In genomic region chr14:62696261-62696968, GRCh38 we compare ENCODE assay signal across 2 cellular contexts.
TF ChIP-seq lines count a peak whose summit lies in the region.

No MANE protein-coding gene starts in this region.

TF ChIP-seq in H1, 55 proteins besides CTCF, POLR2A, EP300 and RAD21 (continues in another document):
- TF ChIP-seq SUZ12 (IDR thresholded peaks at IDR 0.05; ENCODE audit: low read length) (no peak), USF2 (IDR thresholded peaks at IDR 0.05; ENCODE audit: low read length) (no peak), SP4 (IDR thresholded peaks at IDR 0.05; ENCODE audit: low read length) (no peak), GTF2F1 (IDR thresholded peaks at IDR 0.05; ENCODE audit: borderline replicate concordance, low read depth, low read length) (no peak), SRF (IDR thresholded peaks at IDR 0.05; ENCODE audit: low read depth, low read length) (no peak), PHF8 (conservative IDR thresholded peaks at IDR 0.05; ENCODE audit: low read depth, low read length) (no peak), GABPA (IDR thresholded peaks at IDR 0.05; ENCODE audit: borderline replicate concordance, insufficient read depth, low read length) (no peak), NRF1 (IDR thresholded peaks at IDR 0.05; ENCODE audit: low read depth, low read length) (no peak), KDM5A (IDR thresholded peaks at IDR 0.05; ENCODE audit: low read length) (no peak), RBBP5 (IDR thresholded peaks at IDR 0.05; ENCODE audit: borderline replicate concordance, low read depth, low read length) (no peak), BACH1 (IDR thresholded peaks at IDR 0.05; ENCODE audit: low read length) (no peak), CBX5 (IDR thresholded peaks at IDR 0.05; ENCODE audit: low read depth, low read length) (no peak)
- TF ChIP-seq, protein P1, sequence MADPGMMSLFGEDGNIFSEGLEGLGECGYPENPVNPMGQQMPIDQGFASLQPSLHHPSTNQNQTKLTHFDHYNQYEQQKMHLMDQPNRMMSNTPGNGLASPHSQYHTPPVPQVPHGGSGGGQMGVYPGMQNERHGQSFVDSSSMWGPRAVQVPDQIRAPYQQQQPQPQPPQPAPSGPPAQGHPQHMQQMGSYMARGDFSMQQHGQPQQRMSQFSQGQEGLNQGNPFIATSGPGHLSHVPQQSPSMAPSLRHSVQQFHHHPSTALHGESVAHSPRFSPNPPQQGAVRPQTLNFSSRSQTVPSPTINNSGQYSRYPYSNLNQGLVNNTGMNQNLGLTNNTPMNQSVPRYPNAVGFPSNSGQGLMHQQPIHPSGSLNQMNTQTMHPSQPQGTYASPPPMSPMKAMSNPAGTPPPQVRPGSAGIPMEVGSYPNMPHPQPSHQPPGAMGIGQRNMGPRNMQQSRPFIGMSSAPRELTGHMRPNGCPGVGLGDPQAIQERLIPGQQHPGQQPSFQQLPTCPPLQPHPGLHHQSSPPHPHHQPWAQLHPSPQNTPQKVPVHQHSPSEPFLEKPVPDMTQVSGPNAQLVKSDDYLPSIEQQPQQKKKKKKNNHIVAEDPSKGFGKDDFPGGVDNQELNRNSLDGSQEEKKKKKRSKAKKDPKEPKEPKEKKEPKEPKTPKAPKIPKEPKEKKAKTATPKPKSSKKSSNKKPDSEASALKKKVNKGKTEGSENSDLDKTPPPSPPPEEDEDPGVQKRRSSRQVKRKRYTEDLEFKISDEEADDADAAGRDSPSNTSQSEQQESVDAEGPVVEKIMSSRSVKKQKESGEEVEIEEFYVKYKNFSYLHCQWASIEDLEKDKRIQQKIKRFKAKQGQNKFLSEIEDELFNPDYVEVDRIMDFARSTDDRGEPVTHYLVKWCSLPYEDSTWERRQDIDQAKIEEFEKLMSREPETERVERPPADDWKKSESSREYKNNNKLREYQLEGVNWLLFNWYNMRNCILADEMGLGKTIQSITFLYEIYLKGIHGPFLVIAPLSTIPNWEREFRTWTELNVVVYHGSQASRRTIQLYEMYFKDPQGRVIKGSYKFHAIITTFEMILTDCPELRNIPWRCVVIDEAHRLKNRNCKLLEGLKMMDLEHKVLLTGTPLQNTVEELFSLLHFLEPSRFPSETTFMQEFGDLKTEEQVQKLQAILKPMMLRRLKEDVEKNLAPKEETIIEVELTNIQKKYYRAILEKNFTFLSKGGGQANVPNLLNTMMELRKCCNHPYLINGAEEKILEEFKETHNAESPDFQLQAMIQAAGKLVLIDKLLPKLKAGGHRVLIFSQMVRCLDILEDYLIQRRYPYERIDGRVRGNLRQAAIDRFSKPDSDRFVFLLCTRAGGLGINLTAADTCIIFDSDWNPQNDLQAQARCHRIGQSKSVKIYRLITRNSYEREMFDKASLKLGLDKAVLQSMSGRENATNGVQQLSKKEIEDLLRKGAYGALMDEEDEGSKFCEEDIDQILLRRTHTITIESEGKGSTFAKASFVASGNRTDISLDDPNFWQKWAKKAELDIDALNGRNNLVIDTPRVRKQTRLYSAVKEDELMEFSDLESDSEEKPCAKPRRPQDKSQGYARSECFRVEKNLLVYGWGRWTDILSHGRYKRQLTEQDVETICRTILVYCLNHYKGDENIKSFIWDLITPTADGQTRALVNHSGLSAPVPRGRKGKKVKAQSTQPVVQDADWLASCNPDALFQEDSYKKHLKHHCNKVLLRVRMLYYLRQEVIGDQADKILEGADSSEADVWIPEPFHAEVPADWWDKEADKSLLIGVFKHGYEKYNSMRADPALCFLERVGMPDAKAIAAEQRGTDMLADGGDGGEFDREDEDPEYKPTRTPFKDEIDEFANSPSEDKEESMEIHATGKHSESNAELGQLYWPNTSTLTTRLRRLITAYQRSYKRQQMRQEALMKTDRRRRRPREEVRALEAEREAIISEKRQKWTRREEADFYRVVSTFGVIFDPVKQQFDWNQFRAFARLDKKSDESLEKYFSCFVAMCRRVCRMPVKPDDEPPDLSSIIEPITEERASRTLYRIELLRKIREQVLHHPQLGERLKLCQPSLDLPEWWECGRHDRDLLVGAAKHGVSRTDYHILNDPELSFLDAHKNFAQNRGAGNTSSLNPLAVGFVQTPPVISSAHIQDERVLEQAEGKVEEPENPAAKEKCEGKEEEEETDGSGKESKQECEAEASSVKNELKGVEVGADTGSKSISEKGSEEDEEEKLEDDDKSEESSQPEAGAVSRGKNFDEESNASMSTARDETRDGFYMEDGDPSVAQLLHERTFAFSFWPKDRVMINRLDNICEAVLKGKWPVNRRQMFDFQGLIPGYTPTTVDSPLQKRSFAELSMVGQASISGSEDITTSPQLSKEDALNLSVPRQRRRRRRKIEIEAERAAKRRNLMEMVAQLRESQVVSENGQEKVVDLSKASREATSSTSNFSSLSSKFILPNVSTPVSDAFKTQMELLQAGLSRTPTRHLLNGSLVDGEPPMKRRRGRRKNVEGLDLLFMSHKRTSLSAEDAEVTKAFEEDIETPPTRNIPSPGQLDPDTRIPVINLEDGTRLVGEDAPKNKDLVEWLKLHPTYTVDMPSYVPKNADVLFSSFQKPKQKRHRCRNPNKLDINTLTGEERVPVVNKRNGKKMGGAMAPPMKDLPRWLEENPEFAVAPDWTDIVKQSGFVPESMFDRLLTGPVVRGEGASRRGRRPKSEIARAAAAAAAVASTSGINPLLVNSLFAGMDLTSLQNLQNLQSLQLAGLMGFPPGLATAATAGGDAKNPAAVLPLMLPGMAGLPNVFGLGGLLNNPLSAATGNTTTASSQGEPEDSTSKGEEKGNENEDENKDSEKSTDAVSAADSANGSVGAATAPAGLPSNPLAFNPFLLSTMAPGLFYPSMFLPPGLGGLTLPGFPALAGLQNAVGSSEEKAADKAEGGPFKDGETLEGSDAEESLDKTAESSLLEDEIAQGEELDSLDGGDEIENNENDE (IDR thresholded peaks at IDR 0.05; ENCODE audit: insufficient replicate concordance, low read length) = peak; percentile 70
- TF ChIP-seq, protein P2, sequence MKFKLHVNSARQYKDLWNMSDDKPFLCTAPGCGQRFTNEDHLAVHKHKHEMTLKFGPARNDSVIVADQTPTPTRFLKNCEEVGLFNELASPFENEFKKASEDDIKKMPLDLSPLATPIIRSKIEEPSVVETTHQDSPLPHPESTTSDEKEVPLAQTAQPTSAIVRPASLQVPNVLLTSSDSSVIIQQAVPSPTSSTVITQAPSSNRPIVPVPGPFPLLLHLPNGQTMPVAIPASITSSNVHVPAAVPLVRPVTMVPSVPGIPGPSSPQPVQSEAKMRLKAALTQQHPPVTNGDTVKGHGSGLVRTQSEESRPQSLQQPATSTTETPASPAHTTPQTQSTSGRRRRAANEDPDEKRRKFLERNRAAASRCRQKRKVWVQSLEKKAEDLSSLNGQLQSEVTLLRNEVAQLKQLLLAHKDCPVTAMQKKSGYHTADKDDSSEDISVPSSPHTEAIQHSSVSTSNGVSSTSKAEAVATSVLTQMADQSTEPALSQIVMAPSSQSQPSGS (IDR thresholded peaks at IDR 0.05; ENCODE audit: low read length) = no peak

TF ChIP-seq in HepG2, 621 proteins besides CTCF, POLR2A, EP300 and RAD21 (continues in another document):
- TF ChIP-seq ZNF597 (CRISPR knock-in tag; IDR thresholded peaks at IDR 0.05) = no peak
- 0 out of 2 replicates have a peak, but pooled peaks have one; percentile 29 for TF ChIP-seq SIX1 (CRISPR knock-in tag; IDR thresholded peaks at IDR 0.05; ENCODE audit: borderline replicate concordance)
- TF ChIP-seq NR2F6 (IDR thresholded peaks at IDR 0.05) = peak; percentile 58
- peak; percentile 66 for TF ChIP-seq NR2F6 (CRISPR knock-in tag; IDR thresholded peaks at IDR 0.05)
- peak; percentile 29; the same call in 1 of the 2 replicates for TF ChIP-seq FOXA3 (CRISPR knock-in tag; IDR thresholded peaks at IDR 0.05)
- TF ChIP-seq RARA (CRISPR knock-in tag; IDR thresholded peaks at IDR 0.05) = no peak
- TF ChIP-seq CEBPG (CRISPR knock-in tag; IDR thresholded peaks at IDR 0.05) = peak; percentile 38; the same call in 1 of the 2 replicates
- TF ChIP-seq DNMT1 (CRISPR knock-in tag; IDR thresholded peaks at IDR 0.05) = no peak
- 0 out of 2 replicates have a peak, but pooled peaks have one; percentile 34 for TF ChIP-seq ZNF644 (CRISPR knock-in tag; IDR thresholded peaks at IDR 0.05; ENCODE audit: low read depth)
- no peak for TF ChIP-seq HMGA1 (CRISPR knock-in tag; conservative IDR thresholded peaks at IDR 0.05)
- TF ChIP-seq PTBP1 (IDR thresholded peaks at IDR 0.05; ENCODE audit: low read depth, low read length, poor library complexity, severe bottlenecking) = no peak
- TF ChIP-seq NFIC (IDR thresholded peaks at IDR 0.05; ENCODE audit: low read length) = 0 out of 2 replicates have a peak, but pooled peaks have one; percentile 20
- TF ChIP-seq DRAP1 (CRISPR knock-in tag; IDR thresholded peaks at IDR 0.05) = no peak
- TF ChIP-seq BCL6 (CRISPR knock-in tag; IDR thresholded peaks at IDR 0.05) = 0 out of 2 replicates have a peak, but pooled peaks have one; percentile 23
- TF ChIP-seq ELF3 (CRISPR knock-in tag; IDR thresholded peaks at IDR 0.05) = peak; percentile 12; the same call in 1 of the 2 replicates
- TF ChIP-seq, protein P3, sequence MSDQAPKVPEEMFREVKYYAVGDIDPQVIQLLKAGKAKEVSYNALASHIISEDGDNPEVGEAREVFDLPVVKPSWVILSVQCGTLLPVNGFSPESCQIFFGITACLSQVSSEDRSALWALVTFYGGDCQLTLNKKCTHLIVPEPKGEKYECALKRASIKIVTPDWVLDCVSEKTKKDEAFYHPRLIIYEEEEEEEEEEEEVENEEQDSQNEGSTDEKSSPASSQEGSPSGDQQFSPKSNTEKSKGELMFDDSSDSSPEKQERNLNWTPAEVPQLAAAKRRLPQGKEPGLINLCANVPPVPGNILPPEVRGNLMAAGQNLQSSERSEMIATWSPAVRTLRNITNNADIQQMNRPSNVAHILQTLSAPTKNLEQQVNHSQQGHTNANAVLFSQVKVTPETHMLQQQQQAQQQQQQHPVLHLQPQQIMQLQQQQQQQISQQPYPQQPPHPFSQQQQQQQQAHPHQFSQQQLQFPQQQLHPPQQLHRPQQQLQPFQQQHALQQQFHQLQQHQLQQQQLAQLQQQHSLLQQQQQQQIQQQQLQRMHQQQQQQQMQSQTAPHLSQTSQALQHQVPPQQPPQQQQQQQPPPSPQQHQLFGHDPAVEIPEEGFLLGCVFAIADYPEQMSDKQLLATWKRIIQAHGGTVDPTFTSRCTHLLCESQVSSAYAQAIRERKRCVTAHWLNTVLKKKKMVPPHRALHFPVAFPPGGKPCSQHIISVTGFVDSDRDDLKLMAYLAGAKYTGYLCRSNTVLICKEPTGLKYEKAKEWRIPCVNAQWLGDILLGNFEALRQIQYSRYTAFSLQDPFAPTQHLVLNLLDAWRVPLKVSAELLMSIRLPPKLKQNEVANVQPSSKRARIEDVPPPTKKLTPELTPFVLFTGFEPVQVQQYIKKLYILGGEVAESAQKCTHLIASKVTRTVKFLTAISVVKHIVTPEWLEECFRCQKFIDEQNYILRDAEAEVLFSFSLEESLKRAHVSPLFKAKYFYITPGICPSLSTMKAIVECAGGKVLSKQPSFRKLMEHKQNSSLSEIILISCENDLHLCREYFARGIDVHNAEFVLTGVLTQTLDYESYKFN (CRISPR knock-in tag; conservative IDR thresholded peaks at IDR 0.05) = peak; percentile 77
- no peak for TF ChIP-seq ZNF598 (CRISPR knock-in tag; IDR thresholded peaks at IDR 0.05; ENCODE audit: borderline replicate concordance)
- TF ChIP-seq GFI1 (CRISPR knock-in tag; IDR thresholded peaks at IDR 0.05; ENCODE audit: borderline replicate concordance) = no peak
- no peak for TF ChIP-seq SNAPC2 (CRISPR knock-in tag; IDR thresholded peaks at IDR 0.05)
- no peak for TF ChIP-seq NRL (CRISPR knock-in tag; IDR thresholded peaks at IDR 0.05; ENCODE audit: borderline replicate concordance)
- no peak for TF ChIP-seq MED1 (CRISPR knock-in tag; IDR thresholded peaks at IDR 0.05)
- no peak for TF ChIP-seq ZNF691 (CRISPR knock-in tag; IDR thresholded peaks at IDR 0.05; ENCODE audit: borderline replicate concordance, low read depth)
- no peak for TF ChIP-seq ZNF34 (CRISPR knock-in tag; IDR thresholded peaks at IDR 0.05; ENCODE audit: borderline replicate concordance)
- TF ChIP-seq POLR2G (IDR thresholded peaks at IDR 0.05; ENCODE audit: low read depth, low read length) = no peak
- peak; percentile 35 for TF ChIP-seq ASH2L (IDR thresholded peaks at IDR 0.05; ENCODE audit: insufficient read length, low read depth, low read length)
- TF ChIP-seq, protein P4, sequence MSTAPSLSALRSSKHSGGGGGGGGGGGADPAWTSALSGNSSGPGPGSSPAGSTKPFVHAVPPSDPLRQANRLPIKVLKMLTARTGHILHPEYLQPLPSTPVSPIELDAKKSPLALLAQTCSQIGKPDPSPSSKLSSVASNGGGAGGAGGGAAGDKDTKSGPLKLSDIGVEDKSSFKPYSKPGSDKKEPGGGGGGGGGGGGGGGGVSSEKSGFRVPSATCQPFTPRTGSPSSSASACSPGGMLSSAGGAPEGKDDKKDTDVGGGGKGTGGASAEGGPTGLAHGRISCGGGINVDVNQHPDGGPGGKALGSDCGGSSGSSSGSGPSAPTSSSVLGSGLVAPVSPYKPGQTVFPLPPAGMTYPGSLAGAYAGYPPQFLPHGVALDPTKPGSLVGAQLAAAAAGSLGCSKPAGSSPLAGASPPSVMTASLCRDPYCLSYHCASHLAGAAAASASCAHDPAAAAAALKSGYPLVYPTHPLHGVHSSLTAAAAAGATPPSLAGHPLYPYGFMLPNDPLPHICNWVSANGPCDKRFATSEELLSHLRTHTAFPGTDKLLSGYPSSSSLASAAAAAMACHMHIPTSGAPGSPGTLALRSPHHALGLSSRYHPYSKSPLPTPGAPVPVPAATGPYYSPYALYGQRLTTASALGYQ (CRISPR knock-in tag; IDR thresholded peaks at IDR 0.05) = no peak
- TF ChIP-seq ZBTB7B (CRISPR knock-in tag; IDR thresholded peaks at IDR 0.05) = no peak
- TF ChIP-seq HNF4G (IDR thresholded peaks at IDR 0.05; ENCODE audit: borderline replicate concordance, low read depth, low read length) = peak; percentile 56
- no peak; the same call in 1 of the 2 replicates for TF ChIP-seq HNF4G (CRISPR knock-in tag; IDR thresholded peaks at IDR 0.05; ENCODE audit: borderline replicate concordance, low read depth)
- TF ChIP-seq TRIM24 (CRISPR knock-in tag; IDR thresholded peaks at IDR 0.05) = no peak
- peak; percentile 18; the same call in 1 of the 2 replicates for TF ChIP-seq FOSL2 (CRISPR knock-in tag; IDR thresholded peaks at IDR 0.05)
